In genomic region chr2:232699110-232699509, GRCh38 we compare ENCODE assay signal across 9 cellular contexts. TPM values are rescaled to one million over a fixed set of nuclear protein-coding genes. Genes with fewer than 3 reads are reported as not detected.
DNase-seq lines count a peak whose midpoint lies in the region; ATAC-seq and TF ChIP-seq lines count a peak whose summit lies in the region.
"Had no signal": no experiment of that assay in that cellular context is flagged by ENCODE, and none has a peak within 500 bp of the region (broad histone marks: within the 10 kb centered on the region; RNA-seq: fewer than 3 reads in every experiment).

No MANE protein-coding gene starts in this region.

- no peaks in the 10 kb centered on the region for H3K27me3 Mint-ChIP-seq in H9 (ENCODE audit: low read depth)
- no peaks in the 10 kb centered on the region for H3K27me3 Mint-ChIP-seq in activated naive CD8-positive, alpha-beta T cell treated with anti-CD3 and anti-CD28 coated beads, Interleukin-2, amount 10 ng/mL, durations not matched to agents 7 days and 5 days

- no peak overlapping the region for H4K5ac ChIP-seq in H9 (ENCODE audit: insufficient read length, low read depth, low read length)

- no peak overlapping the region for H2BK12ac ChIP-seq in H9 (ENCODE audit: insufficient read length, low read depth, low read length)

- H2BK15ac ChIP-seq in H9 (ENCODE audit: low read depth, low read length) = no peak overlapping the region

- TF ChIP-seq CTCF in A673 (conservative IDR thresholded peaks at IDR 0.05; ENCODE audit: low read depth, low read length) (no peak), H9 (conservative IDR thresholded peaks at IDR 0.05) (no peak), lower lobe of right lung (IDR thresholded peaks at IDR 0.05) (no peak)

- H3K4ac ChIP-seq in H9 (ENCODE audit: low read depth, low read length) = no peak overlapping the region

- H3K27me3 ChIP-seq in A673 (replicated peaks; ENCODE audit: insufficient read depth, low read depth, low read length, poor library complexity) = no peaks in the 10 kb centered on the region
- H3K27me3 ChIP-seq in H9 (ENCODE audit: insufficient read depth, low read length) = no peaks in the 10 kb centered on the region
- H3K27me3 ChIP-seq in lower lobe of right lung (ENCODE audit: low read depth) = no peaks in the 10 kb centered on the region

- H3K18ac ChIP-seq in H9 (ENCODE audit: insufficient read length, low read depth, low read length) = no peak overlapping the region

- H2BK120ac ChIP-seq in H9 (ENCODE audit: low read depth, low read length, poor library complexity, severe bottlenecking) = no peak overlapping the region

- H3K4me1 ChIP-seq in A673 (ENCODE audit: insufficient read depth, low read length, poor library complexity, severe bottlenecking) = peaks cover 20% of the 10 kb centered on the region
- no peaks in the 10 kb centered on the region; the same call in 1 of the 2 replicates for H3K4me1 ChIP-seq in H9 (ENCODE audit: insufficient read depth, low read length)
- H3K4me1 ChIP-seq in lower lobe of right lung = peaks cover 41% of the 10 kb centered on the region

- POLR2A ChIA-PET in A673 (lab: Charles Lee; ENCODE audit: low non-redundant PET) = no interaction called here
- POLR2A ChIA-PET in activated naive CD8-positive, alpha-beta T cell treated with anti-CD3 and anti-CD28 coated beads, Interleukin-2, amount 10 ng/mL, durations not matched to agents 7 days and 5 days (lab: Charles Lee) = no interaction called here

- no peaks in the 10 kb centered on the region for H4K20me1 ChIP-seq in H9 (ENCODE audit: control insufficient read depth, insufficient read depth, insufficient read length)

- H3K79me1 ChIP-seq in H9 (ENCODE audit: insufficient read depth, low read depth, low read length, poor library complexity, severe bottlenecking) = no peaks in the 10 kb centered on the region

- H3K36me3 ChIP-seq in A673 (ENCODE audit: insufficient read depth, low read length, poor library complexity, severe bottlenecking) (peaks cover 2% of the 10 kb centered on the region), lower lobe of right lung (peaks cover 20% of the 10 kb centered on the region)

- no peak overlapping the region for H2BK20ac ChIP-seq in H9 (ENCODE audit: low read depth, low read length, poor library complexity, severe bottlenecking)

- no peak overlapping the region for H3K9ac ChIP-seq in H9 (ENCODE audit: extremely low read depth, insufficient read length, low read length)

- peak overlapping the region; percentile 93 for H3K4me2 ChIP-seq in H9 (ENCODE audit: insufficient read depth, insufficient read length, low read length)

- H3K4me1 Mint-ChIP-seq in H9 = peaks cover 29 to 32% of the 10 kb centered on the region in 2 experiments
- H3K4me1 Mint-ChIP-seq in activated naive CD8-positive, alpha-beta T cell treated with anti-CD3 and anti-CD28 coated beads, Interleukin-2, amount 10 ng/mL, durations not matched to agents 7 days and 5 days = peaks cover 29% of the 10 kb centered on the region

- H3K4me3 Mint-ChIP-seq in H9 = peak overlapping the region; percentile 93 to 97
- H3K4me3 Mint-ChIP-seq in activated naive CD8-positive, alpha-beta T cell treated with anti-CD3 and anti-CD28 coated beads, Interleukin-2, amount 10 ng/mL, durations not matched to agents 7 days and 5 days = peak overlapping the region; percentile 92

- H3K27ac ChIP-seq in A673 (ENCODE audit: low read depth, low read length, poor library complexity, severe bottlenecking) (no peak overlapping the region), H9 (ENCODE audit: insufficient read length, low read depth, low read length) (no peak overlapping the region), lower lobe of right lung (no peak overlapping the region)

- H4K91ac ChIP-seq in H9 (ENCODE audit: insufficient read length, low read depth, low read length) = no peak overlapping the region

- H3K9me3 ChIP-seq in A673 (ENCODE audit: low read depth, low read length, poor library complexity, severe bottlenecking) (no peaks in the 10 kb centered on the region), H9 (ENCODE audit: control insufficient read depth, low read depth, low read length) (no peaks in the 10 kb centered on the region), lower lobe of right lung (no peaks in the 10 kb centered on the region)

- CTCF ChIA-PET in A673 (lab: Charles Lee) = no interaction called here

- TF ChIP-seq POLR2A in GM18505 (IDR thresholded peaks at IDR 0.05; ENCODE audit: borderline replicate concordance, extremely low read depth, insufficient read depth, insufficient read length) = no peak

- no peak overlapping the region for H3K23ac ChIP-seq in H9 (ENCODE audit: insufficient read length, low read depth, low read length)

- no peak overlapping the region for H2AK5ac ChIP-seq in H9 (ENCODE audit: insufficient read length, low read length)

- no peak overlapping the region for H2AFZ ChIP-seq in H9 (ENCODE audit: low read length)

- peaks cover 3% of the 10 kb centered on the region for H3K23me2 ChIP-seq in H9 (ENCODE audit: insufficient read length, low read depth, low read length, poor library complexity, severe bottlenecking)

- no peak overlapping the region for H3T11ph ChIP-seq in H9 (ENCODE audit: low read length)

- H3K9me3 Mint-ChIP-seq in H9 = no peaks in the 10 kb centered on the region; a peak in 2 of 5 replicates
- H3K9me3 Mint-ChIP-seq in activated naive CD8-positive, alpha-beta T cell treated with anti-CD3 and anti-CD28 coated beads, Interleukin-2, amount 10 ng/mL, durations not matched to agents 7 days and 5 days = peaks cover 2% of the 10 kb centered on the region

- H3K56ac ChIP-seq in H9 (ENCODE audit: insufficient read length, low read depth, low read length) = no peak overlapping the region

- H3K36me3 Mint-ChIP-seq in H9 (ENCODE audit: insufficient read depth in 1 of 3, low read depth in 3 of 3) = peaks cover 13 to 21% (median 17%) of the 10 kb centered on the region in 3 experiments; a peak in 6 of 7 replicates
- peaks cover 24% of the 10 kb centered on the region for H3K36me3 Mint-ChIP-seq in activated naive CD8-positive, alpha-beta T cell treated with anti-CD3 and anti-CD28 coated beads, Interleukin-2, amount 10 ng/mL, durations not matched to agents 7 days and 5 days

- H3K27ac Mint-ChIP-seq in H9 = peak overlapping the region in 1 of 3 experiments; percentile 78; a peak in 1 of 7 replicates
- peak overlapping the region; percentile 32 for H3K27ac Mint-ChIP-seq in activated naive CD8-positive, alpha-beta T cell treated with anti-CD3 and anti-CD28 coated beads, Interleukin-2, amount 10 ng/mL, durations not matched to agents 7 days and 5 days

- no peak for ATAC-seq in activated naive CD8-positive, alpha-beta T cell treated with anti-CD3 and anti-CD28 coated beads, Interleukin-2, amount 10 ng/mL, durations not matched to agents 7 days and 5 days (ENCODE audit: low read depth)
- ATAC-seq in lower lobe of right lung (no peak), GM18505 (IDR thresholded peaks at IDR 0.05; ENCODE audit: unreplicated experiment) (no peak)

- BruUV-seq in A673 (replicated peaks; lab: Mats Ljungman, UMichigan) = no TSS peak

- H3K4me3 ChIP-seq in A673 (ENCODE audit: low read depth, low read length, poor library complexity, severe bottlenecking) = peak overlapping the region; percentile 79
- H3K4me3 ChIP-seq in lower lobe of right lung = peak overlapping the region; percentile 89

- no peak overlapping the region for H3K14ac ChIP-seq in H9 (ENCODE audit: insufficient read depth, low read length)

- DNase-seq in A673 (ENCODE audit: low spot score) = no peak
- DNase-seq in H9 = no peak
- no peak for DNase-seq in activated naive CD8-positive, alpha-beta T cell treated with anti-CD3 and anti-CD28 coated beads, Interleukin-2, amount 10 ng/mL, durations not matched to agents 7 days and 5 days
- DNase-seq in lower lobe of right lung = no peak
- no peak for DNase-seq in globus pallidus (ENCODE audit: low spot score)
- DNase-seq in activated CD4-positive, CD25-positive, alpha-beta regulatory T cell (lab: John Stamatoyannopoulos, UW) = no peak
- DNase-seq in cerebellar cortex (ENCODE audit: low spot score) = no peak
- DNase-seq: nucleus accumbens had no signal

- intact Hi-C loops in A673 (cut with micrococcal nuclease; ENCODE audit: unreplicated experiment) = no loop called here
- intact Hi-C loops in lower lobe of right lung (cut with DNase I) = no loop called here

- H3K79me2 ChIP-seq in H9 (ENCODE audit: insufficient read depth, low read length) = peaks cover 38% of the 10 kb centered on the region

- no peak overlapping the region for H4K8ac ChIP-seq in H9 (replicated peaks; ENCODE audit: insufficient read length, low read depth, low read length)

- no peak overlapping the region for H2BK5ac ChIP-seq in H9 (ENCODE audit: insufficient read length, low read length)

- WGBS in H9 (ENCODE audit: extremely low coverage, insufficient read length, low lambda C conversion rate) = no CpG with 5 or more reads among the region's 2 CpGs

RNA-seq across cellular contexts. Expression of gene GIGYF2, which starts 2.0 kb away (rescaled TPM):
- total RNA-seq in A673 (2021) (62.8 and 67.3 TPM in 2 replicates), H9 (2021) (49.4 and 55.3 TPM in 2 replicates), lower lobe of right lung (67.6 TPM)
- total RNA-seq in activated naive CD8-positive, alpha-beta T cell treated with anti-CD3 and anti-CD28 coated beads, Interleukin-2, amount 10 ng/mL, durations not matched to agents 7 days and 5 days = 10 to 100 TPM; 66.8 to 67.5 TPM
